ENCODE assay signal across 20 cellular contexts in the genomic region with DNA sequence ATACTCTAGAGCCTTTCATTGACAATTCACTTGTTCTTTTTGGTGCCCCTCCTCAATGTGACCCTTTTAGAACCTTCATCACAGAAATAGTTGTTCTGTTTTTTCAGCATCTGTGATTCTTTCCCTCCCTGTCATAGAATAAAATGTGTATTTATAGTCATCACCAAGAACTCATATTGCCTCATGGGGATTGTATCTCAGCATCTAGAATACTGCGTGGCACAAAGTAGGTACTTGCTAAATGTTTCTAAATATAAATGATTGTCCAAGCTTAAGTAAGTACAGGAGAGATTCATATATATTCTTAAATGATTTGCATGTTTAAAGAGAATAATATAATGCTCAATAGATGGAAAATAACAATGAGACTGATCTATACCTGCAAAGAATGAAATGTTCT.
DNase-seq lines count a peak whose midpoint lies in the region; ATAC-seq, FAIRE-seq and TF ChIP-seq lines count a peak whose summit lies in the region.
"Had no signal": no experiment of that assay in that cellular context is flagged by ENCODE, and none has a peak within 500 bp of the region (broad histone marks: within the 10 kb centered on the region; RNA-seq: fewer than 3 reads in every experiment).

No MANE protein-coding gene starts in this region.

- no peak for TF ChIP-seq CTCF in HepG2 (CRISPR knock-in tag; IDR thresholded peaks at IDR 0.05)
- no peak for TF ChIP-seq CTCF in right lobe of liver (IDR thresholded peaks at IDR 0.05)
- TF ChIP-seq CTCF in natural killer cell (IDR thresholded peaks at IDR 0.05): no peak
- TF ChIP-seq CTCF in gastrocnemius medialis (IDR thresholded peaks at IDR 0.05 in 4 of 5, conservative IDR thresholded peaks at IDR 0.05 in 1 of 5): no peak
- TF ChIP-seq CTCF in suprapubic skin (IDR thresholded peaks at IDR 0.05): no peak
- TF ChIP-seq CTCF in coronary artery (IDR thresholded peaks at IDR 0.05): no peak

- H3K27ac ChIP-seq in HepG2 (ENCODE audit: extremely low read length, insufficient read depth, low read length) (no peak overlapping the region), right lobe of liver (no peak overlapping the region), gastrocnemius medialis (no peak overlapping the region), suprapubic skin (no peak overlapping the region), coronary artery (no peak overlapping the region)
- H3K27ac ChIP-seq: BLaER1 had no signal

- H2AFZ ChIP-seq in HepG2 (ENCODE audit: low read length): no peak overlapping the region

- no peak overlapping the region for H3K9ac ChIP-seq in HepG2 (ENCODE audit: insufficient read depth, low read depth, low read length)
- H3K9ac ChIP-seq: BLaER1 had no signal

- no peaks in the 10 kb centered on the region for H3K27me3 Mint-ChIP-seq in natural killer cell (ENCODE audit: low read depth in 2 of 2)
- H3K27me3 Mint-ChIP-seq: IgD-negative memory B cell had no signal

- POLR2A ChIA-PET in HepG2 (lab: Yijun Ruan, JAX): no interaction called here

- DNase-seq in HepG2 (ENCODE audit: low spot score) (no peak), right lobe of liver (no peak), natural killer cell (no peak), gastrocnemius medialis (no peak), suprapubic skin (ENCODE audit: low spot score in 2 of 2) (no peak), coronary artery (ENCODE audit: low spot score) (no peak)
- DNase-seq: 8988T; CD8-positive, alpha-beta T cell; DMS 273 treated with DMSO at 0.1 percent for 48 hours; DMS53; DND-41; EL; GOT3; H7 had no signal

- peaks cover 95% of the 10 kb centered on the region for H4K20me1 ChIP-seq in HepG2 (ENCODE audit: insufficient read depth, low read length)
- H4K20me1 ChIP-seq: BLaER1 had no signal

- TF ChIP-seq EP300 in HepG2 (IDR thresholded peaks at IDR 0.05; ENCODE audit: low read depth in 2 of 2, low read length in 2 of 2): no peak
- no peak for TF ChIP-seq EP300 in HepG2 (CRISPR knock-in tag; IDR thresholded peaks at IDR 0.05; ENCODE audit: borderline replicate concordance)
- TF ChIP-seq EP300 in suprapubic skin (IDR thresholded peaks at IDR 0.05): no peak

- H3K36me3 Mint-ChIP-seq in natural killer cell: peaks cover 22% of the 10 kb centered on the region

- peaks cover 37% of the 10 kb centered on the region for H3K4me1 ChIP-seq in HepG2 (ENCODE audit: insufficient read depth, low read length)
- peaks cover 0 to 16% (median 4%) of the 10 kb centered on the region in 4 donors for H3K4me1 ChIP-seq in right lobe of liver
- peaks cover 19 to 31% of the 10 kb centered on the region in 2 donors for H3K4me1 ChIP-seq in gastrocnemius medialis
- H3K4me1 ChIP-seq in suprapubic skin: peaks cover 2% of the 10 kb centered on the region

- FAIRE-seq in HepG2 (lab: Jason Lieb, UNC): no peak
- FAIRE-seq: GM12891, GM19239, HTR-8/SVneo had no signal

- 100% methylated on average over 1 of the region's 1 CpG for WGBS in HepG2 (ENCODE audit: low lambda C conversion rate)
- WGBS in right lobe of liver (ENCODE audit: insufficient coverage, low coverage, low lambda C conversion rate, missing lambda C conversion rate): 82% methylated on average over 1 of the region's 1 CpG
- 97% methylated on average over 1 of the region's 1 CpG for WGBS in suprapubic skin

- ATAC-seq in HepG2 (no peak), right lobe of liver (no peak), natural killer cell (no peak), gastrocnemius medialis (peak; percentile 38 to 76), GM19463 (IDR thresholded peaks at IDR 0.05; ENCODE audit: unreplicated experiment) (no peak)
- ATAC-seq: CD8-positive, alpha-beta T cell had no signal

- intact Hi-C loops in HepG2 (cut with micrococcal nuclease; ENCODE audit: unreplicated experiment): no loop called here
- intact Hi-C loops in right lobe of liver (cut with DNase I): no loop called here
- intact Hi-C loops in natural killer cell (cut with micrococcal nuclease): no loop called here
- intact Hi-C loops in gastrocnemius medialis (cut with DNase I; ENCODE audit: low total_unique reads): no loop called here

- H3K36me3 ChIP-seq in HepG2 (replicated peaks in 1 of 2; ENCODE audit: control insufficient read depth in 1 of 2, insufficient read depth in 2 of 2, low read length in 2 of 2) (peaks cover 19 to 76% of the 10 kb centered on the region in 2 experiments), right lobe of liver (peaks cover 0 to 14% (median 4%) of the 10 kb centered on the region in 4 donors), gastrocnemius medialis (peaks cover 0 to 9% of the 10 kb centered on the region in 2 donors), suprapubic skin (no peaks in the 10 kb centered on the region)

- peaks cover 40 to 72% of the 10 kb centered on the region in 2 donors for H3K4me1 Mint-ChIP-seq in natural killer cell

- no peaks in the 10 kb centered on the region for H3K9me3 Mint-ChIP-seq in natural killer cell
- H3K9me3 Mint-ChIP-seq: CD8-positive, alpha-beta T cell; IgD-negative memory B cell had no signal

- no peak overlapping the region for H3K4me3 Mint-ChIP-seq in natural killer cell
- H3K4me3 Mint-ChIP-seq: CD8-positive, alpha-beta T cell; IgD-negative memory B cell had no signal

- TF ChIP-seq POLR2A in HepG2 (IDR thresholded peaks at IDR 0.05; ENCODE audit: insufficient read depth in 1 of 2, low read depth in 2 of 2, low read length in 2 of 2) (no peak), right lobe of liver (IDR thresholded peaks at IDR 0.05) (no peak), gastrocnemius medialis (IDR thresholded peaks at IDR 0.05) (no peak), suprapubic skin (IDR thresholded peaks at IDR 0.05) (no peak)

- no peaks in the 10 kb centered on the region for H3K27me3 ChIP-seq in HepG2 (ENCODE audit: control insufficient read depth in 1 of 2, insufficient read depth in 2 of 2, low read length in 2 of 2)
- H3K27me3 ChIP-seq in right lobe of liver: no peaks in the 10 kb centered on the region
- no peaks in the 10 kb centered on the region for H3K27me3 ChIP-seq in gastrocnemius medialis
- no peaks in the 10 kb centered on the region for H3K27me3 ChIP-seq in suprapubic skin
- H3K27me3 ChIP-seq: BLaER1 had no signal

- H3K27ac Mint-ChIP-seq in natural killer cell: peak overlapping the region; percentile 9 to 31
- H3K27ac Mint-ChIP-seq: CD8-positive, alpha-beta T cell; IgD-negative memory B cell had no signal

- H3K79me2 ChIP-seq in HepG2 (ENCODE audit: insufficient read depth, low read length): peaks cover 92% of the 10 kb centered on the region

- no peak for TF ChIP-seq RAD21 in HepG2 (CRISPR knock-in tag; IDR thresholded peaks at IDR 0.05)

- H3K4me2 ChIP-seq in HepG2 (ENCODE audit: low read depth, low read length): no peak overlapping the region
- H3K4me2 ChIP-seq: BLaER1 had no signal

- no TSS peak for BruUV-seq in HepG2 (replicated peaks; lab: Mats Ljungman, UMichigan)

- in situ Hi-C loops in HepG2 (cut with HindIII; ENCODE audit: extremely low pct_ligation_motif_present, low pct_unique_long_range_greater_than_20kb) (no loop called here), gastrocnemius medialis (cut with MboI; ENCODE audit: low sequenced_read_pairs in 4 of 4) (no loop called here)

- no peaks in the 10 kb centered on the region for H3K9me3 ChIP-seq in HepG2 (ENCODE audit: low read length)
- H3K9me3 ChIP-seq in right lobe of liver: no peaks in the 10 kb centered on the region
- no peaks in the 10 kb centered on the region for H3K9me3 ChIP-seq in gastrocnemius medialis
- no peaks in the 10 kb centered on the region for H3K9me3 ChIP-seq in suprapubic skin
- H3K9me3 ChIP-seq: BLaER1 had no signal

- no peak overlapping the region for H3K4me3 ChIP-seq in HepG2 (replicated peaks in 1 of 3; ENCODE audit: insufficient read depth in 1 of 3, low read depth in 2 of 3, low read length in 3 of 3)
- no peak overlapping the region for H3K4me3 ChIP-seq in right lobe of liver
- no peak overlapping the region for H3K4me3 ChIP-seq in gastrocnemius medialis
- no peak overlapping the region for H3K4me3 ChIP-seq in suprapubic skin
- H3K4me3 ChIP-seq in coronary artery: no peak overlapping the region
- H3K4me3 ChIP-seq: BLaER1 had no signal

- CTCF ChIA-PET in HepG2 (lab: Yijun Ruan, JAX; ENCODE audit: low intra/inter-chr PET ratio, low total read pairs): no interaction called here

TF ChIP-seq in HepG2, 621 proteins besides CTCF, POLR2A, EP300 and RAD21:
- TF ChIP-seq AGO2 (optimal IDR thresholded peaks at IDR 0.05; ENCODE audit: low read depth, low read length) (peak; percentile 7), ZFP36L1 (CRISPR knock-in tag; IDR thresholded peaks at IDR 0.05) (no peak), DNMT1 (CRISPR knock-in tag; IDR thresholded peaks at IDR 0.05) (no peak)

Comparison
In these comparisons a context has a peak if more than half of its experiments do, and no peak if none do; other contexts are left out.
1. ATAC-seq: peak in gastrocnemius medialis (2 of 2); none in HepG2 (single experiment), right lobe of liver (0 of 4), natural killer cell (0 of 3) and GM19463 (single experiment).